ENCODE assay signal across 1 cellular context in the genomic region with DNA sequence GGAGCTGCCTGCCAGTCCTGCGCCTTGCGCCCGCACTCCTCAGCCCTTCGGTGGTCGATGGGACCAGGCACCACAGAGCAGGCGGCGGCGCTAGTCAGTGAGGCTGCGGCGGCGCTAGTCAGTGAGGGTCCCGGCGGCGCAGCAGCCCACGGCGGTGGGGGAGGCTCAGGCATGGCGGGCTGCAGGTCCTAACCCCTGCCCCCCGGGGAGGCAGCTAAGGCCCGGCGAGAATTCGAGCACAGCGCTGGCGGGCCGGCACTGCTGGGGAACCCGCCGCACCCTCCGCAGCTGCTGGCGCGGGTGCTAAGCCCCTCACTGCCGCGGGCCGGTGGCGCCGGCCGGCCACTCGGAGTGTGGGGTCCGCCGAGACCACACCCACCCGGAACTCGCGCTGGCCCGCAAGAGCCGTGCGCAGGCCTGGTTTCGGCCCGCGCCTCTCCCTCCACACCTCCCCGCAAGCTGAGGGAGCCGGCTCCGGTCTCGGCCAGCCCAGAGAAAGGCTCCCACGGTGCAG.
TF ChIP-seq lines count a peak whose summit lies in the region.

No MANE protein-coding gene starts in this region.

TF ChIP-seq in K562, 482 proteins besides CTCF, POLR2A, EP300 and RAD21:
- TF ChIP-seq, protein P1, sequence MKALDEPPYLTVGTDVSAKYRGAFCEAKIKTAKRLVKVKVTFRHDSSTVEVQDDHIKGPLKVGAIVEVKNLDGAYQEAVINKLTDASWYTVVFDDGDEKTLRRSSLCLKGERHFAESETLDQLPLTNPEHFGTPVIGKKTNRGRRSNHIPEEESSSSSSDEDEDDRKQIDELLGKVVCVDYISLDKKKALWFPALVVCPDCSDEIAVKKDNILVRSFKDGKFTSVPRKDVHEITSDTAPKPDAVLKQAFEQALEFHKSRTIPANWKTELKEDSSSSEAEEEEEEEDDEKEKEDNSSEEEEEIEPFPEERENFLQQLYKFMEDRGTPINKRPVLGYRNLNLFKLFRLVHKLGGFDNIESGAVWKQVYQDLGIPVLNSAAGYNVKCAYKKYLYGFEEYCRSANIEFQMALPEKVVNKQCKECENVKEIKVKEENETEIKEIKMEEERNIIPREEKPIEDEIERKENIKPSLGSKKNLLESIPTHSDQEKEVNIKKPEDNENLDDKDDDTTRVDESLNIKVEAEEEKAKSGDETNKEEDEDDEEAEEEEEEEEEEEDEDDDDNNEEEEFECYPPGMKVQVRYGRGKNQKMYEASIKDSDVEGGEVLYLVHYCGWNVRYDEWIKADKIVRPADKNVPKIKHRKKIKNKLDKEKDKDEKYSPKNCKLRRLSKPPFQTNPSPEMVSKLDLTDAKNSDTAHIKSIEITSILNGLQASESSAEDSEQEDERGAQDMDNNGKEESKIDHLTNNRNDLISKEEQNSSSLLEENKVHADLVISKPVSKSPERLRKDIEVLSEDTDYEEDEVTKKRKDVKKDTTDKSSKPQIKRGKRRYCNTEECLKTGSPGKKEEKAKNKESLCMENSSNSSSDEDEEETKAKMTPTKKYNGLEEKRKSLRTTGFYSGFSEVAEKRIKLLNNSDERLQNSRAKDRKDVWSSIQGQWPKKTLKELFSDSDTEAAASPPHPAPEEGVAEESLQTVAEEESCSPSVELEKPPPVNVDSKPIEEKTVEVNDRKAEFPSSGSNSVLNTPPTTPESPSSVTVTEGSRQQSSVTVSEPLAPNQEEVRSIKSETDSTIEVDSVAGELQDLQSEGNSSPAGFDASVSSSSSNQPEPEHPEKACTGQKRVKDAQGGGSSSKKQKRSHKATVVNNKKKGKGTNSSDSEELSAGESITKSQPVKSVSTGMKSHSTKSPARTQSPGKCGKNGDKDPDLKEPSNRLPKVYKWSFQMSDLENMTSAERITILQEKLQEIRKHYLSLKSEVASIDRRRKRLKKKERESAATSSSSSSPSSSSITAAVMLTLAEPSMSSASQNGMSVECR (CRISPR knock-in tag; IDR thresholded peaks at IDR 0.05), result no peak
- TF ChIP-seq, protein P2, sequence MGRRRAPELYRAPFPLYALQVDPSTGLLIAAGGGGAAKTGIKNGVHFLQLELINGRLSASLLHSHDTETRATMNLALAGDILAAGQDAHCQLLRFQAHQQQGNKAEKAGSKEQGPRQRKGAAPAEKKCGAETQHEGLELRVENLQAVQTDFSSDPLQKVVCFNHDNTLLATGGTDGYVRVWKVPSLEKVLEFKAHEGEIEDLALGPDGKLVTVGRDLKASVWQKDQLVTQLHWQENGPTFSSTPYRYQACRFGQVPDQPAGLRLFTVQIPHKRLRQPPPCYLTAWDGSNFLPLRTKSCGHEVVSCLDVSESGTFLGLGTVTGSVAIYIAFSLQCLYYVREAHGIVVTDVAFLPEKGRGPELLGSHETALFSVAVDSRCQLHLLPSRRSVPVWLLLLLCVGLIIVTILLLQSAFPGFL (CRISPR knock-in tag; IDR thresholded peaks at IDR 0.05), result no peak
- TF ChIP-seq, protein P3, sequence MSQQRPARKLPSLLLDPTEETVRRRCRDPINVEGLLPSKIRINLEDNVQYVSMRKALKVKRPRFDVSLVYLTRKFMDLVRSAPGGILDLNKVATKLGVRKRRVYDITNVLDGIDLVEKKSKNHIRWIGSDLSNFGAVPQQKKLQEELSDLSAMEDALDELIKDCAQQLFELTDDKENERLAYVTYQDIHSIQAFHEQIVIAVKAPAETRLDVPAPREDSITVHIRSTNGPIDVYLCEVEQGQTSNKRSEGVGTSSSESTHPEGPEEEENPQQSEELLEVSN (IDR thresholded peaks at IDR 0.05; ENCODE audit: borderline replicate concordance in 1 of 2, extremely low read depth in 1 of 2, insufficient read depth in 1 of 2, insufficient read length in 1 of 2, low read depth in 1 of 2, low read length in 1 of 2, poor library complexity in 1 of 2, severe bottlenecking in 1 of 2), result no peak
- peak; percentile 54; the same call in 1 of the 2 replicates for TF ChIP-seq RBFOX2 (IDR thresholded peaks at IDR 0.05; ENCODE audit: low read depth, low read length)
- TF ChIP-seq ZNF696 (CRISPR knock-in tag; conservative IDR thresholded peaks at IDR 0.05), result no peak
- TF ChIP-seq, protein P4, sequence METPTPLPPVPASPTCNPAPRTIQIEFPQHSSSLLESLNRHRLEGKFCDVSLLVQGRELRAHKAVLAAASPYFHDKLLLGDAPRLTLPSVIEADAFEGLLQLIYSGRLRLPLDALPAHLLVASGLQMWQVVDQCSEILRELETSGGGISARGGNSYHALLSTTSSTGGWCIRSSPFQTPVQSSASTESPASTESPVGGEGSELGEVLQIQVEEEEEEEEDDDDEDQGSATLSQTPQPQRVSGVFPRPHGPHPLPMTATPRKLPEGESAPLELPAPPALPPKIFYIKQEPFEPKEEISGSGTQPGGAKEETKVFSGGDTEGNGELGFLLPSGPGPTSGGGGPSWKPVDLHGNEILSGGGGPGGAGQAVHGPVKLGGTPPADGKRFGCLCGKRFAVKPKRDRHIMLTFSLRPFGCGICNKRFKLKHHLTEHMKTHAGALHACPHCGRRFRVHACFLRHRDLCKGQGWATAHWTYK (CRISPR knock-in tag; IDR thresholded peaks at IDR 0.05), result no peak
- TF ChIP-seq EHMT2 (IDR thresholded peaks at IDR 0.05), result no peak
- no peak for TF ChIP-seq CC2D1A (IDR thresholded peaks at IDR 0.05)
- 0 out of 2 replicates have a peak, but pooled peaks have one; percentile 26 for TF ChIP-seq ZFX (CRISPR knock-in tag; IDR thresholded peaks at IDR 0.05)
- no peak for TF ChIP-seq SMAD4 (CRISPR knock-in tag; conservative IDR thresholded peaks at IDR 0.05)
- TF ChIP-seq, protein P5, sequence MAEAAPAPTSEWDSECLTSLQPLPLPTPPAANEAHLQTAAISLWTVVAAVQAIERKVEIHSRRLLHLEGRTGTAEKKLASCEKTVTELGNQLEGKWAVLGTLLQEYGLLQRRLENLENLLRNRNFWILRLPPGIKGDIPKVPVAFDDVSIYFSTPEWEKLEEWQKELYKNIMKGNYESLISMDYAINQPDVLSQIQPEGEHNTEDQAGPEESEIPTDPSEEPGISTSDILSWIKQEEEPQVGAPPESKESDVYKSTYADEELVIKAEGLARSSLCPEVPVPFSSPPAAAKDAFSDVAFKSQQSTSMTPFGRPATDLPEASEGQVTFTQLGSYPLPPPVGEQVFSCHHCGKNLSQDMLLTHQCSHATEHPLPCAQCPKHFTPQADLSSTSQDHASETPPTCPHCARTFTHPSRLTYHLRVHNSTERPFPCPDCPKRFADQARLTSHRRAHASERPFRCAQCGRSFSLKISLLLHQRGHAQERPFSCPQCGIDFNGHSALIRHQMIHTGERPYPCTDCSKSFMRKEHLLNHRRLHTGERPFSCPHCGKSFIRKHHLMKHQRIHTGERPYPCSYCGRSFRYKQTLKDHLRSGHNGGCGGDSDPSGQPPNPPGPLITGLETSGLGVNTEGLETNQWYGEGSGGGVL (CRISPR knock-in tag; IDR thresholded peaks at IDR 0.05), result no peak
- peak; percentile 71 to 74 for TF ChIP-seq NRF1 (conservative IDR thresholded peaks at IDR 0.05 in 1 of 2, IDR thresholded peaks at IDR 0.05 in 1 of 2)
- TF ChIP-seq PHF8 (IDR thresholded peaks at IDR 0.05; ENCODE audit: borderline replicate concordance, low read length), result peak; percentile 33; the same call in 1 of the 2 replicates
- TF ChIP-seq MEF2A (IDR thresholded peaks at IDR 0.05; ENCODE audit: control insufficient read depth, low read depth, low read length), result no peak
- 0 out of 2 replicates have a peak, but pooled peaks have one; percentile 22 for TF ChIP-seq ELF1 (tag; IDR thresholded peaks at IDR 0.05)
- no peak for TF ChIP-seq ETV6 (IDR thresholded peaks at IDR 0.05; ENCODE audit: borderline replicate concordance in 1 of 2, low read depth in 2 of 2, low read length in 1 of 2)
- no peak for TF ChIP-seq ETV6 (CRISPR knock-in tag; IDR thresholded peaks at IDR 0.05; ENCODE audit: borderline replicate concordance)
- no peak for TF ChIP-seq FOXJ3 (CRISPR knock-in tag; IDR thresholded peaks at IDR 0.05)
- peak; percentile 9 for TF ChIP-seq FIP1L1 (IDR thresholded peaks at IDR 0.05; ENCODE audit: low read depth, low read length, poor library complexity, severe bottlenecking)
- TF ChIP-seq TGIF2 (CRISPR knock-in tag; IDR thresholded peaks at IDR 0.05), result 0 out of 2 replicates have a peak, but pooled peaks have one; percentile 18
- TF ChIP-seq, protein P6, sequence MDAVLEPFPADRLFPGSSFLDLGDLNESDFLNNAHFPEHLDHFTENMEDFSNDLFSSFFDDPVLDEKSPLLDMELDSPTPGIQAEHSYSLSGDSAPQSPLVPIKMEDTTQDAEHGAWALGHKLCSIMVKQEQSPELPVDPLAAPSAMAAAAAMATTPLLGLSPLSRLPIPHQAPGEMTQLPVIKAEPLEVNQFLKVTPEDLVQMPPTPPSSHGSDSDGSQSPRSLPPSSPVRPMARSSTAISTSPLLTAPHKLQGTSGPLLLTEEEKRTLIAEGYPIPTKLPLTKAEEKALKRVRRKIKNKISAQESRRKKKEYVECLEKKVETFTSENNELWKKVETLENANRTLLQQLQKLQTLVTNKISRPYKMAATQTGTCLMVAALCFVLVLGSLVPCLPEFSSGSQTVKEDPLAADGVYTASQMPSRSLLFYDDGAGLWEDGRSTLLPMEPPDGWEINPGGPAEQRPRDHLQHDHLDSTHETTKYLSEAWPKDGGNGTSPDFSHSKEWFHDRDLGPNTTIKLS (IDR thresholded peaks at IDR 0.05; ENCODE audit: borderline replicate concordance, low read depth), result no peak
- no peak for TF ChIP-seq CBFA2T3 (IDR thresholded peaks at IDR 0.05)
- TF ChIP-seq, protein P7, sequence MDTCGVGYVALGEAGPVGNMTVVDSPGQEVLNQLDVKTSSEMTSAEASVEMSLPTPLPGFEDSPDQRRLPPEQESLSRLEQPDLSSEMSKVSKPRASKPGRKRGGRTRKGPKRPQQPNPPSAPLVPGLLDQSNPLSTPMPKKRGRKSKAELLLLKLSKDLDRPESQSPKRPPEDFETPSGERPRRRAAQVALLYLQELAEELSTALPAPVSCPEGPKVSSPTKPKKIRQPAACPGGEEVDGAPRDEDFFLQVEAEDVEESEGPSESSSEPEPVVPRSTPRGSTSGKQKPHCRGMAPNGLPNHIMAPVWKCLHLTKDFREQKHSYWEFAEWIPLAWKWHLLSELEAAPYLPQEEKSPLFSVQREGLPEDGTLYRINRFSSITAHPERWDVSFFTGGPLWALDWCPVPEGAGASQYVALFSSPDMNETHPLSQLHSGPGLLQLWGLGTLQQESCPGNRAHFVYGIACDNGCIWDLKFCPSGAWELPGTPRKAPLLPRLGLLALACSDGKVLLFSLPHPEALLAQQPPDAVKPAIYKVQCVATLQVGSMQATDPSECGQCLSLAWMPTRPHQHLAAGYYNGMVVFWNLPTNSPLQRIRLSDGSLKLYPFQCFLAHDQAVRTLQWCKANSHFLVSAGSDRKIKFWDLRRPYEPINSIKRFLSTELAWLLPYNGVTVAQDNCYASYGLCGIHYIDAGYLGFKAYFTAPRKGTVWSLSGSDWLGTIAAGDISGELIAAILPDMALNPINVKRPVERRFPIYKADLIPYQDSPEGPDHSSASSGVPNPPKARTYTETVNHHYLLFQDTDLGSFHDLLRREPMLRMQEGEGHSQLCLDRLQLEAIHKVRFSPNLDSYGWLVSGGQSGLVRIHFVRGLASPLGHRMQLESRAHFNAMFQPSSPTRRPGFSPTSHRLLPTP (IDR thresholded peaks at IDR 0.05; ENCODE audit: borderline replicate concordance, extremely low read depth, insufficient read length), result no peak
- no peak for TF ChIP-seq ZBTB7A (IDR thresholded peaks at IDR 0.05; ENCODE audit: borderline replicate concordance, control insufficient read depth, low read depth, low read length)
- TF ChIP-seq ZBTB1 (CRISPR knock-in tag; IDR thresholded peaks at IDR 0.05; ENCODE audit: borderline replicate concordance, low read depth), result no peak
- TF ChIP-seq BMI1 (IDR thresholded peaks at IDR 0.05; ENCODE audit: low read length), result no peak
